In genomic region chr17:59696682-59697277, GRCh38 we compare ENCODE assay signal across 2 cellular contexts.
TF ChIP-seq lines count a peak whose summit lies in the region.

No MANE protein-coding gene starts in this region.

TF ChIP-seq in SK-N-SH treated with all-trans-retinoic acid at 6 μM for 48 hours, 23 proteins besides CTCF, POLR2A, EP300 and RAD21:
- no peak for TF ChIP-seq ZFP3 (CRISPR knock-in tag; IDR thresholded peaks at IDR 0.05)
- TF ChIP-seq PATZ1 (CRISPR knock-in tag; IDR thresholded peaks at IDR 0.05; ENCODE audit: borderline replicate concordance), result 0 out of 2 replicates have a peak, but pooled peaks have one; percentile 1
- no peak for TF ChIP-seq ISL1 (CRISPR knock-in tag; IDR thresholded peaks at IDR 0.05)
- no peak; the same call in 1 of the 2 replicates for TF ChIP-seq TCF4 (CRISPR knock-in tag; IDR thresholded peaks at IDR 0.05; ENCODE audit: borderline replicate concordance)
- 0 out of 2 replicates have a peak, but pooled peaks have one; percentile 15 for TF ChIP-seq GLIS3 (CRISPR knock-in tag; IDR thresholded peaks at IDR 0.05)
- TF ChIP-seq CSRNP3 (CRISPR knock-in tag; IDR thresholded peaks at IDR 0.05), result peak; percentile 52; the same call in 1 of the 2 replicates
- no peak for TF ChIP-seq ZNF565 (CRISPR knock-in tag; conservative IDR thresholded peaks at IDR 0.05; ENCODE audit: low read depth)
- TF ChIP-seq ESRRG (CRISPR knock-in tag; IDR thresholded peaks at IDR 0.05), result no peak
TF ChIP-seq in SK-N-SH treated with all-trans-retinoic acid at 6 μM for 48 hours: peak in this region for 3.

TF ChIP-seq in HepG2, 621 proteins besides CTCF, POLR2A, EP300 and RAD21 (continues in another document):
- TF ChIP-seq ASH2L (IDR thresholded peaks at IDR 0.05; ENCODE audit: insufficient read length, low read depth, low read length) (no peak), TMF1 (CRISPR knock-in tag; IDR thresholded peaks at IDR 0.05; ENCODE audit: low read depth) (peak; percentile 40; the same call in 1 of the 2 replicates), YEATS2 (CRISPR knock-in tag; IDR thresholded peaks at IDR 0.05; ENCODE audit: borderline replicate concordance) (no peak), NR2F1 (CRISPR knock-in tag; IDR thresholded peaks at IDR 0.05) (peak in 1 of 2 experiments; percentile 41; a peak in 1 of 4 replicates), CC2D1A (CRISPR knock-in tag; IDR thresholded peaks at IDR 0.05) (no peak), CHCHD3 (CRISPR knock-in tag; IDR thresholded peaks at IDR 0.05) (no peak), ZNF260 (CRISPR knock-in tag; IDR thresholded peaks at IDR 0.05; ENCODE audit: borderline replicate concordance, low read depth) (no peak), ZNF7 (CRISPR knock-in tag; IDR thresholded peaks at IDR 0.05) (no peak), ZC3H4 (CRISPR knock-in tag; IDR thresholded peaks at IDR 0.05; ENCODE audit: borderline replicate concordance) (no peak; the same call in 1 of the 2 replicates), IRF2 (CRISPR knock-in tag; IDR thresholded peaks at IDR 0.05) (no peak), ARID4A (CRISPR knock-in tag; IDR thresholded peaks at IDR 0.05; ENCODE audit: borderline replicate concordance) (no peak), IRX3 (CRISPR knock-in tag; IDR thresholded peaks at IDR 0.05; ENCODE audit: borderline replicate concordance, low read depth) (no peak), CHD2 (IDR thresholded peaks at IDR 0.05; ENCODE audit: low read depth, low read length) (no peak), ZBTB49 (CRISPR knock-in tag; IDR thresholded peaks at IDR 0.05; ENCODE audit: borderline replicate concordance) (no peak), ZNF878 (CRISPR knock-in tag; IDR thresholded peaks at IDR 0.05) (no peak), FOXC1 (CRISPR knock-in tag; IDR thresholded peaks at IDR 0.05; ENCODE audit: borderline replicate concordance) (0 out of 2 replicates have a peak, but pooled peaks have one; percentile 35), NFE2 (CRISPR knock-in tag; IDR thresholded peaks at IDR 0.05) (no peak), FOXK2 (IDR thresholded peaks at IDR 0.05) (no peak), ZNF20 (CRISPR knock-in tag; IDR thresholded peaks at IDR 0.05) (no peak), ZNF792 (CRISPR knock-in tag; IDR thresholded peaks at IDR 0.05) (no peak), PHF8 (CRISPR knock-in tag; IDR thresholded peaks at IDR 0.05) (no peak), STAT5B (CRISPR knock-in tag; IDR thresholded peaks at IDR 0.05) (no peak), POLR2G (IDR thresholded peaks at IDR 0.05; ENCODE audit: low read depth, low read length) (peak; percentile 65), MTERF4 (CRISPR knock-in tag; IDR thresholded peaks at IDR 0.05) (no peak), MTF2 (CRISPR knock-in tag; IDR thresholded peaks at IDR 0.05; ENCODE audit: borderline replicate concordance) (no peak), PAF1 (CRISPR knock-in tag; IDR thresholded peaks at IDR 0.05) (peak; percentile 67; the same call in 1 of the 2 replicates), ZBTB21 (CRISPR knock-in tag; IDR thresholded peaks at IDR 0.05) (no peak), SP4 (CRISPR knock-in tag; IDR thresholded peaks at IDR 0.05) (no peak), ZNF468 (CRISPR knock-in tag; IDR thresholded peaks at IDR 0.05) (0 out of 2 replicates have a peak, but pooled peaks have one; percentile 38), POLR2AphosphoS5 (IDR thresholded peaks at IDR 0.05; ENCODE audit: low read depth, low read length) (0 out of 2 replicates have a peak, but pooled peaks have one; percentile 10), KDM5B (CRISPR knock-in tag; IDR thresholded peaks at IDR 0.05; ENCODE audit: borderline replicate concordance) (no peak), ZGPAT (CRISPR knock-in tag; IDR thresholded peaks at IDR 0.05) (no peak), MYC (CRISPR knock-in tag; IDR thresholded peaks at IDR 0.05; ENCODE audit: borderline replicate concordance) (no peak), ZNF142 (CRISPR knock-in tag; IDR thresholded peaks at IDR 0.05) (no peak), CAMTA2 (CRISPR knock-in tag; IDR thresholded peaks at IDR 0.05; ENCODE audit: borderline replicate concordance) (no peak), PATZ1 (CRISPR knock-in tag; IDR thresholded peaks at IDR 0.05) (no peak), MAX (IDR thresholded peaks at IDR 0.05) (no peak), RELA (CRISPR knock-in tag; IDR thresholded peaks at IDR 0.05) (no peak), RXRB (CRISPR knock-in tag; IDR thresholded peaks at IDR 0.05; ENCODE audit: borderline replicate concordance) (no peak), LCORL (IDR thresholded peaks at IDR 0.05) (no peak), LCORL (CRISPR knock-in tag; IDR thresholded peaks at IDR 0.05) (no peak), TAF15 (IDR thresholded peaks at IDR 0.05; ENCODE audit: low read depth, low read length, poor library complexity, severe bottlenecking) (no peak), ZNF446 (CRISPR knock-in tag; IDR thresholded peaks at IDR 0.05) (no peak), ZNF138 (CRISPR knock-in tag; IDR thresholded peaks at IDR 0.05; ENCODE audit: low read depth) (no peak), ZNF326 (CRISPR knock-in tag; IDR thresholded peaks at IDR 0.05; ENCODE audit: borderline replicate concordance) (no peak), RBFOX2 (IDR thresholded peaks at IDR 0.05; ENCODE audit: low read depth, low read length) (peak; percentile 46; the same call in 1 of the 2 replicates)
